8 cellular contexts compared by ENCODE assay signal in the genomic region with DNA sequence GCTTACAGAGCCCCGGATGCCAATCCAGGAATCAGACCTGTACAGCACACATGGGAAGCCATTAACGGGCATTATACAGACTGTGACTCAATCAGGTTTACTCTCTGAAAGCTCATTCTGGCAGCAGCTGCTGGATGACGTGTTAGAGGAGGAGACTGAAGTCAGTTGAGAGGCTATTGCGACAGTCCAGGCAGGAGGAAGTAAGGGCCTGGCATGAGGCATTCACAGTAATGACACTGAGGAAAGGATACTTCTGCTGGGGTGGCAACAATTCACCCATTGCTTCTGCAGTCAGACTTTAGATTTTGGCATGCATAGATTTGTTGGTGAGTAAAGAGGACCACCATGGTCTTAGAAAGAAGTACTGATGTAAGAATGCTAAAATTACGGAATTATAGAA.
DNase-seq lines count a peak whose midpoint lies in the region; ATAC-seq and TF ChIP-seq lines count a peak whose summit lies in the region.

No MANE protein-coding gene starts in this region.

- 58 to 60% methylated on average over 5 of the region's 5 CpGs for WGBS in lung, 2 donors

- DNase-seq in DMS 273 (lab: John Stamatoyannopoulos, UW; ENCODE audit: unreplicated experiment) (peak; percentile 71), NCI-H2029 (lab: John Stamatoyannopoulos, UW) (peak; percentile 100), astrocyte of the spinal cord (ENCODE audit: low read depth, low spot score) (peak; percentile 67), lung (ENCODE audit: low spot score) (peak; percentile 86), NCI-H446 treated with DMSO at 0.1 percent for 48 hours (lab: John Stamatoyannopoulos, UW) (no peak), NCI-H748 (lab: John Stamatoyannopoulos, UW; ENCODE audit: unreplicated experiment) (no peak), HUDEP-2 (lab: John Stamatoyannopoulos, UW; ENCODE audit: unreplicated experiment in 76 of 76) (no peak), glomerular visceral epithelial cell (ENCODE audit: extremely low spot score) (no peak)

- peak; percentile 78 for ATAC-seq in lung (ENCODE audit: insufficient read depth, low FRiP score)

- H3K27ac ChIP-seq in lung (ENCODE audit: low read depth in 1 of 2, low read length in 1 of 2), result peak overlapping the region; percentile 74 to 92

- H3K4me1 ChIP-seq in lung (ENCODE audit: control insufficient read depth in 2 of 2, insufficient read depth in 2 of 2, low read length in 2 of 2), result peaks cover 0 to 2% of the 10 kb centered on the region in 2 donors

- peaks cover 1 to 2% of the 10 kb centered on the region in 2 donors for H3K9me3 ChIP-seq in lung (ENCODE audit: control insufficient read depth in 2 of 2, insufficient read depth in 1 of 2, low read length in 1 of 2)

- H3K36me3 ChIP-seq in lung (ENCODE audit: control insufficient read depth in 2 of 2, insufficient read depth in 2 of 2, low read length in 2 of 2), result no peaks in the 10 kb centered on the region

- TF ChIP-seq CTCF in astrocyte of the spinal cord (IDR thresholded peaks at IDR 0.05; ENCODE audit: low read depth, low read length) (no peak), lung (IDR thresholded peaks at IDR 0.05; ENCODE audit: control extremely low read depth, extremely low read depth) (no peak)

- in situ Hi-C loops in astrocyte of the spinal cord (cut with HindIII; ENCODE audit: low sequenced_read_pairs), result no loop called here

- no peak overlapping the region for H3K4me3 ChIP-seq in astrocyte of the spinal cord (ENCODE audit: low read depth, low read length)
- H3K4me3 ChIP-seq in lung, result no peak overlapping the region

- H3K27me3 ChIP-seq in lung (ENCODE audit: control insufficient read depth, insufficient read depth), result no peaks in the 10 kb centered on the region

Comparison
In these comparisons a context has a peak if more than half of its experiments do, and no peak if none do; other contexts are left out.
1. DNase-seq: peak in DMS 273 (single experiment), NCI-H2029 (single experiment), astrocyte of the spinal cord (single experiment) and lung (single experiment); none in NCI-H446 treated with DMSO at 0.1 percent for 48 hours (single experiment), NCI-H748 (single experiment), HUDEP-2 (0 of 76) and glomerular visceral epithelial cell (single experiment).